In the genomic region with DNA sequence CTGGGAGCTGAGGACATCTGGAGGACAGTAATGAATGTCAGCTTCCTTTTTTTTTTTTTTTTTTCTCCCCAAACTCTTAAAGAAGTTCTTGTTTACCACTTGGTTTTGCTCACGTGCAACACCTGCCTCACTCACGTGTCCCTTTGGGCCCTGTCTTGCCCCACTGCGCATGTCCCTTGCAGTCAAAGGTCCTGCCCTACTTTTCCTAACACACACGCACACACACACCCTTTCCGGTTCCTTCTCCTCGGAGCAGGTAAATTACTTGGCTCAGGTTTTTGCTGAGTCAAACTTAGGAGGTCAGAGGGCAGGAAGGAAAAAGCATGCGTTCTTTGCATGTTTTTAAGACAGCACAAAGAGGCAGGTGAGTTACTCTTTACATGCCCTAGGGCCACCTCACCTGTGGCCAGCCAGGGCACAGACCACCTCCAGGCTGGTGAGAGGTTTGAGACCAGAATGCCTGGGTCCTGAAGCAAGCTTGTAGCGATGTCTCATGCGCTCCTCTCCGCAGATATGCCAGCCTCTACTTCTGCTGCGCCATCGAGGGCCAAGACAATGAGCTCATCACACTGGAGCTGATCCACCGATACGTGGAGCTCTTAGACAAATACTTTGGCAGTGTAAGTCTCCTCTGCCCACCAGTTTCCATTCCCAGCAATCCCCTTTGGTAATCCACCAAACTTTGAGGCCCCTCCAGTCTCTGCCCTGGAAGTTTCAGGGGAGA, we compare ENCODE assay signal across 1 cellular context.
TF ChIP-seq lines count a peak whose summit lies in the region.

No MANE protein-coding gene starts in this region.

TF ChIP-seq in K562, 482 proteins besides CTCF, POLR2A, EP300 and RAD21 (continues in another document):
- TF ChIP-seq DPF2 (IDR thresholded peaks at IDR 0.05), result 0 out of 2 replicates have a peak, but pooled peaks have one; percentile 30
- TF ChIP-seq MYC (IDR thresholded peaks at IDR 0.05; ENCODE audit: low read depth, low read length), result 0 out of 2 replicates have a peak, but pooled peaks have one; percentile 24
- TF ChIP-seq MYC (CRISPR knock-in tag; IDR thresholded peaks at IDR 0.05; ENCODE audit: borderline replicate concordance, low read depth), result no peak
- TF ChIP-seq NRF1 (conservative IDR thresholded peaks at IDR 0.05 in 1 of 2, IDR thresholded peaks at IDR 0.05 in 1 of 2), result peak; percentile 85 to 88
- TF ChIP-seq BHLHE40 (IDR thresholded peaks at IDR 0.05; ENCODE audit: low read length), result peak; percentile 97
- TF ChIP-seq, protein P1, sequence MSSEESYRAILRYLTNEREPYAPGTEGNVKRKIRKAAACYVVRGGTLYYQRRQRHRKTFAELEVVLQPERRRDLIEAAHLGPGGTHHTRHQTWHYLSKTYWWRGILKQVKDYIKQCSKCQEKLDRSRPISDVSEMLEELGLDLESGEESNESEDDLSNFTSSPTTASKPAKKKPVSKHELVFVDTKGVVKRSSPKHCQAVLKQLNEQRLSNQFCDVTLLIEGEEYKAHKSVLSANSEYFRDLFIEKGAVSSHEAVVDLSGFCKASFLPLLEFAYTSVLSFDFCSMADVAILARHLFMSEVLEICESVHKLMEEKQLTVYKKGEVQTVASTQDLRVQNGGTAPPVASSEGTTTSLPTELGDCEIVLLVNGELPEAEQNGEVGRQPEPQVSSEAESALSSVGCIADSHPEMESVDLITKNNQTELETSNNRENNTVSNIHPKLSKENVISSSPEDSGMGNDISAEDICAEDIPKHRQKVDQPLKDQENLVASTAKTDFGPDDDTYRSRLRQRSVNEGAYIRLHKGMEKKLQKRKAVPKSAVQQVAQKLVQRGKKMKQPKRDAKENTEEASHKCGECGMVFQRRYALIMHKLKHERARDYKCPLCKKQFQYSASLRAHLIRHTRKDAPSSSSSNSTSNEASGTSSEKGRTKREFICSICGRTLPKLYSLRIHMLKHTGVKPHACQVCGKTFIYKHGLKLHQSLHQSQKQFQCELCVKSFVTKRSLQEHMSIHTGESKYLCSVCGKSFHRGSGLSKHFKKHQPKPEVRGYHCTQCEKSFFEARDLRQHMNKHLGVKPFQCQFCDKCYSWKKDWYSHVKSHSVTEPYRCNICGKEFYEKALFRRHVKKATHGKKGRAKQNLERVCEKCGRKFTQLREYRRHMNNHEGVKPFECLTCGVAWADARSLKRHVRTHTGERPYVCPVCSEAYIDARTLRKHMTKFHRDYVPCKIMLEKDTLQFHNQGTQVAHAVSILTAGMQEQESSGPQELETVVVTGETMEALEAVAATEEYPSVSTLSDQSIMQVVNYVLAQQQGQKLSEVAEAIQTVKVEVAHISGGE (CRISPR knock-in tag; IDR thresholded peaks at IDR 0.05), result no peak
- peak; percentile 19; the same call in 1 of the 2 replicates for TF ChIP-seq CXXC5 (CRISPR knock-in tag; IDR thresholded peaks at IDR 0.05)
- TF ChIP-seq E2F3 (CRISPR knock-in tag; IDR thresholded peaks at IDR 0.05), result no peak
- TF ChIP-seq MAFG (tag; conservative IDR thresholded peaks at IDR 0.05), result peak; percentile 63
- TF ChIP-seq L3MBTL2 (IDR thresholded peaks at IDR 0.05), result peak; percentile 78
- TF ChIP-seq MIER1 (IDR thresholded peaks at IDR 0.05; ENCODE audit: low read depth), result no peak
- peak; percentile 93 to 95 for TF ChIP-seq FOXK2 (conservative IDR thresholded peaks at IDR 0.05 in 1 of 2, IDR thresholded peaks at IDR 0.05 in 1 of 2; ENCODE audit: low read depth in 2 of 2)
- TF ChIP-seq ZNF384 (IDR thresholded peaks at IDR 0.05; ENCODE audit: low read depth, low read length), result peak; percentile 79
- no peak; the same call in none of the 2 replicates for TF ChIP-seq NR2C1 (IDR thresholded peaks at IDR 0.05)
- TF ChIP-seq NR2C1 (tag; IDR thresholded peaks at IDR 0.05), result peak; percentile 66; the same call in 1 of the 2 replicates
- TF ChIP-seq THAP7 (CRISPR knock-in tag; IDR thresholded peaks at IDR 0.05), result no peak
- TF ChIP-seq LEF1 (IDR thresholded peaks at IDR 0.05), result peak; percentile 52; the same call in 1 of the 2 replicates
- peak; percentile 98 for TF ChIP-seq ZNF316 (IDR thresholded peaks at IDR 0.05)
- TF ChIP-seq, protein P2, sequence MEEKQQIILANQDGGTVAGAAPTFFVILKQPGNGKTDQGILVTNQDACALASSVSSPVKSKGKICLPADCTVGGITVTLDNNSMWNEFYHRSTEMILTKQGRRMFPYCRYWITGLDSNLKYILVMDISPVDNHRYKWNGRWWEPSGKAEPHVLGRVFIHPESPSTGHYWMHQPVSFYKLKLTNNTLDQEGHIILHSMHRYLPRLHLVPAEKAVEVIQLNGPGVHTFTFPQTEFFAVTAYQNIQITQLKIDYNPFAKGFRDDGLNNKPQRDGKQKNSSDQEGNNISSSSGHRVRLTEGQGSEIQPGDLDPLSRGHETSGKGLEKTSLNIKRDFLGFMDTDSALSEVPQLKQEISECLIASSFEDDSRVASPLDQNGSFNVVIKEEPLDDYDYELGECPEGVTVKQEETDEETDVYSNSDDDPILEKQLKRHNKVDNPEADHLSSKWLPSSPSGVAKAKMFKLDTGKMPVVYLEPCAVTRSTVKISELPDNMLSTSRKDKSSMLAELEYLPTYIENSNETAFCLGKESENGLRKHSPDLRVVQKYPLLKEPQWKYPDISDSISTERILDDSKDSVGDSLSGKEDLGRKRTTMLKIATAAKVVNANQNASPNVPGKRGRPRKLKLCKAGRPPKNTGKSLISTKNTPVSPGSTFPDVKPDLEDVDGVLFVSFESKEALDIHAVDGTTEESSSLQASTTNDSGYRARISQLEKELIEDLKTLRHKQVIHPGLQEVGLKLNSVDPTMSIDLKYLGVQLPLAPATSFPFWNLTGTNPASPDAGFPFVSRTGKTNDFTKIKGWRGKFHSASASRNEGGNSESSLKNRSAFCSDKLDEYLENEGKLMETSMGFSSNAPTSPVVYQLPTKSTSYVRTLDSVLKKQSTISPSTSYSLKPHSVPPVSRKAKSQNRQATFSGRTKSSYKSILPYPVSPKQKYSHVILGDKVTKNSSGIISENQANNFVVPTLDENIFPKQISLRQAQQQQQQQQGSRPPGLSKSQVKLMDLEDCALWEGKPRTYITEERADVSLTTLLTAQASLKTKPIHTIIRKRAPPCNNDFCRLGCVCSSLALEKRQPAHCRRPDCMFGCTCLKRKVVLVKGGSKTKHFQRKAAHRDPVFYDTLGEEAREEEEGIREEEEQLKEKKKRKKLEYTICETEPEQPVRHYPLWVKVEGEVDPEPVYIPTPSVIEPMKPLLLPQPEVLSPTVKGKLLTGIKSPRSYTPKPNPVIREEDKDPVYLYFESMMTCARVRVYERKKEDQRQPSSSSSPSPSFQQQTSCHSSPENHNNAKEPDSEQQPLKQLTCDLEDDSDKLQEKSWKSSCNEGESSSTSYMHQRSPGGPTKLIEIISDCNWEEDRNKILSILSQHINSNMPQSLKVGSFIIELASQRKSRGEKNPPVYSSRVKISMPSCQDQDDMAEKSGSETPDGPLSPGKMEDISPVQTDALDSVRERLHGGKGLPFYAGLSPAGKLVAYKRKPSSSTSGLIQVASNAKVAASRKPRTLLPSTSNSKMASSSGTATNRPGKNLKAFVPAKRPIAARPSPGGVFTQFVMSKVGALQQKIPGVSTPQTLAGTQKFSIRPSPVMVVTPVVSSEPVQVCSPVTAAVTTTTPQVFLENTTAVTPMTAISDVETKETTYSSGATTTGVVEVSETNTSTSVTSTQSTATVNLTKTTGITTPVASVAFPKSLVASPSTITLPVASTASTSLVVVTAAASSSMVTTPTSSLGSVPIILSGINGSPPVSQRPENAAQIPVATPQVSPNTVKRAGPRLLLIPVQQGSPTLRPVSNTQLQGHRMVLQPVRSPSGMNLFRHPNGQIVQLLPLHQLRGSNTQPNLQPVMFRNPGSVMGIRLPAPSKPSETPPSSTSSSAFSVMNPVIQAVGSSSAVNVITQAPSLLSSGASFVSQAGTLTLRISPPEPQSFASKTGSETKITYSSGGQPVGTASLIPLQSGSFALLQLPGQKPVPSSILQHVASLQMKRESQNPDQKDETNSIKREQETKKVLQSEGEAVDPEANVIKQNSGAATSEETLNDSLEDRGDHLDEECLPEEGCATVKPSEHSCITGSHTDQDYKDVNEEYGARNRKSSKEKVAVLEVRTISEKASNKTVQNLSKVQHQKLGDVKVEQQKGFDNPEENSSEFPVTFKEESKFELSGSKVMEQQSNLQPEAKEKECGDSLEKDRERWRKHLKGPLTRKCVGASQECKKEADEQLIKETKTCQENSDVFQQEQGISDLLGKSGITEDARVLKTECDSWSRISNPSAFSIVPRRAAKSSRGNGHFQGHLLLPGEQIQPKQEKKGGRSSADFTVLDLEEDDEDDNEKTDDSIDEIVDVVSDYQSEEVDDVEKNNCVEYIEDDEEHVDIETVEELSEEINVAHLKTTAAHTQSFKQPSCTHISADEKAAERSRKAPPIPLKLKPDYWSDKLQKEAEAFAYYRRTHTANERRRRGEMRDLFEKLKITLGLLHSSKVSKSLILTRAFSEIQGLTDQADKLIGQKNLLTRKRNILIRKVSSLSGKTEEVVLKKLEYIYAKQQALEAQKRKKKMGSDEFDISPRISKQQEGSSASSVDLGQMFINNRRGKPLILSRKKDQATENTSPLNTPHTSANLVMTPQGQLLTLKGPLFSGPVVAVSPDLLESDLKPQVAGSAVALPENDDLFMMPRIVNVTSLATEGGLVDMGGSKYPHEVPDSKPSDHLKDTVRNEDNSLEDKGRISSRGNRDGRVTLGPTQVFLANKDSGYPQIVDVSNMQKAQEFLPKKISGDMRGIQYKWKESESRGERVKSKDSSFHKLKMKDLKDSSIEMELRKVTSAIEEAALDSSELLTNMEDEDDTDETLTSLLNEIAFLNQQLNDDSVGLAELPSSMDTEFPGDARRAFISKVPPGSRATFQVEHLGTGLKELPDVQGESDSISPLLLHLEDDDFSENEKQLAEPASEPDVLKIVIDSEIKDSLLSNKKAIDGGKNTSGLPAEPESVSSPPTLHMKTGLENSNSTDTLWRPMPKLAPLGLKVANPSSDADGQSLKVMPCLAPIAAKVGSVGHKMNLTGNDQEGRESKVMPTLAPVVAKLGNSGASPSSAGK (IDR thresholded peaks at IDR 0.05), result peak; percentile 78
- TF ChIP-seq ETV5 (CRISPR knock-in tag; IDR thresholded peaks at IDR 0.05; ENCODE audit: low read depth), result 0 out of 2 replicates have a peak, but pooled peaks have one; percentile 37
- 0 out of 4 replicates have a peak, but pooled peaks of 1 of the 2 experiments have one; percentile 56 for TF ChIP-seq MLLT1 (IDR thresholded peaks at IDR 0.05)
- TF ChIP-seq CBX3 (IDR thresholded peaks at IDR 0.05; ENCODE audit: borderline replicate concordance in 1 of 2, low read length in 2 of 2), result no peak
- TF ChIP-seq SMARCA4 (IDR thresholded peaks at IDR 0.05), result 0 out of 2 replicates have a peak, but pooled peaks have one; percentile 19
- TF ChIP-seq NFIC (IDR thresholded peaks at IDR 0.05), result peak; percentile 21; the same call in 1 of the 2 replicates
- no peak for TF ChIP-seq ZNF184 (CRISPR knock-in tag; IDR thresholded peaks at IDR 0.05)
- TF ChIP-seq, protein P3, sequence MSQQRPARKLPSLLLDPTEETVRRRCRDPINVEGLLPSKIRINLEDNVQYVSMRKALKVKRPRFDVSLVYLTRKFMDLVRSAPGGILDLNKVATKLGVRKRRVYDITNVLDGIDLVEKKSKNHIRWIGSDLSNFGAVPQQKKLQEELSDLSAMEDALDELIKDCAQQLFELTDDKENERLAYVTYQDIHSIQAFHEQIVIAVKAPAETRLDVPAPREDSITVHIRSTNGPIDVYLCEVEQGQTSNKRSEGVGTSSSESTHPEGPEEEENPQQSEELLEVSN (IDR thresholded peaks at IDR 0.05; ENCODE audit: borderline replicate concordance in 1 of 2, extremely low read depth in 1 of 2, insufficient read depth in 1 of 2, insufficient read length in 1 of 2, low read depth in 1 of 2, low read length in 1 of 2, poor library complexity in 1 of 2, severe bottlenecking in 1 of 2), result peak in 1 of 2 experiments; percentile 59
- peak; percentile 67 for TF ChIP-seq MAFK (IDR thresholded peaks at IDR 0.05; ENCODE audit: low read length)
